In the genomic region with DNA sequence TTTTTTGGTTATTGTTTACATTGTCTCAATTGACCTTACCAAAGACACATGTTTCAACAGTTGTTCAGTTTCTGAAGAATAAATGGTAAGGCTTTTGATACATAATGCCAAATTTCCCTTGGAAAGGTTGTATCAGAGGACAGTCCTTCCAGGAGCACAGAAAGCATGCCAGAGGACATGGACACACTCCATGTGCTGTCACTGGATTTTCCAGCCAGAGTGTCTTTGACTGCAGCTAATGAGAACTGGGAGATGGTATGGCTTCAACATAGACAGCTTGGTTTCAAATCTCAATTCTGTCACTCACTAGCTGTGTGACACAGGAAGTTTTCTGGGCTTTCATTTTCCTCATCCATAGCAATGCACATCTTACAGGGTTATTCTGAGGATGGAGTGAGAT, we compare ENCODE assay signal across 30 cellular contexts. TPM values are rescaled to one million over a fixed set of nuclear protein-coding genes. Genes with fewer than 3 reads are reported as not detected.
"Had no signal": no experiment of that assay in that cellular context is flagged by ENCODE, and none has a peak within 500 bp of the region (broad histone marks: within the 10 kb centered on the region; RNA-seq: fewer than 3 reads in every experiment).

No MANE protein-coding gene starts in this region.

- H3K27ac ChIP-seq: colonic mucosa, epithelial cell of prostate, esophagus squamous epithelium, gastrocnemius medialis, heart right ventricle, left ventricle myocardium inferior, lower lobe of right lung had no signal

- DNase-seq: colonic mucosa; cortex of kidney; effector CD8-positive, alpha-beta T cell; effector memory CD8-positive, alpha-beta T cell; endodermal cell; erythroblast; esophagus squamous epithelium; foreskin fibroblast; foreskin melanocyte; gastrocnemius medialis; glutamatergic neuron; head of caudate nucleus; heart right ventricle; hippocampal formation; left colon; left ventricle myocardium inferior; lower lobe of right lung; mesenchymal stem cell; mucosa of descending colon; naive B cell had no signal

- H3K36me3 ChIP-seq: colonic mucosa, esophagus squamous epithelium, gastrocnemius medialis, heart right ventricle, left ventricle myocardium inferior, lower lobe of right lung had no signal

- H3K27me3 ChIP-seq: colonic mucosa, esophagus squamous epithelium, gastrocnemius medialis had no signal

- H3K4me3 ChIP-seq: colonic mucosa, esophagus squamous epithelium, gastrocnemius medialis, heart right ventricle, left ventricle myocardium inferior, lower lobe of right lung, mucosa of descending colon had no signal

- H3K4me1 ChIP-seq: colonic mucosa, esophagus squamous epithelium, gastrocnemius medialis, left ventricle myocardium inferior, lower lobe of right lung had no signal

- ATAC-seq: effector memory CD8-positive, alpha-beta T cell; esophagus mucosa; gastrocnemius medialis; left colon; left lobe of liver; lower lobe of right lung; mucosa of descending colon had no signal

- H3K9me3 ChIP-seq: colonic mucosa, esophagus squamous epithelium, gastrocnemius medialis, heart right ventricle, left ventricle myocardium inferior, lower lobe of right lung, mucosa of descending colon had no signal

RNA-seq across cellular contexts. Expression of a gene that starts 20.6 kb away (rescaled TPM):
- total RNA-seq: gastrocnemius medialis, glomerular endothelial cell, kidney epithelial cell, left ventricle myocardium inferior, lower leg skin, mesenteric fat pad, mesothelial cell of epicardium, myocyte had no signal
- polyA plus RNA-seq: keratinocyte had no signal
